8 cellular contexts compared by ENCODE assay signal in the genomic region with DNA sequence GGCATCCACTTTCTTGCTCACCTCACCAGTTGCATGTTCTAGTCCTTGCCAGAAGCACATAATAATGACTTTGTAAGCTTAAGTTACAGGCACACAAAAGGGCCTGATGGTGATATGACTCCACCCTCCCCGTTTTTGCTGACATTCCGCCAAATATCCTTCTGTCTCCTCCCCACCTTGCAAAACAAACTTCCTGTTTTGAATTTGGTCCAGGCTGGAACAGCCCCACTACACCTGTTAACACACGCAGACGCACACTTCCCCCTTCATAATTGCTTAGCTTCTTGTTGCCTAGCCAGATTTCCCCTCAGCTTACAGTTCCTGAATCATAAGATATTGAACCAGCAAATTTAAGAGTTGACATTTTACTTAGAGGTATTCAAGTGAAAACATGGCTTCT. TPM values are rescaled to one million over a fixed set of nuclear protein-coding genes. Genes with fewer than 3 reads are reported as not detected.
DNase-seq lines count a peak whose midpoint lies in the region; ATAC-seq and TF ChIP-seq lines count a peak whose summit lies in the region.

A gene with protein sequence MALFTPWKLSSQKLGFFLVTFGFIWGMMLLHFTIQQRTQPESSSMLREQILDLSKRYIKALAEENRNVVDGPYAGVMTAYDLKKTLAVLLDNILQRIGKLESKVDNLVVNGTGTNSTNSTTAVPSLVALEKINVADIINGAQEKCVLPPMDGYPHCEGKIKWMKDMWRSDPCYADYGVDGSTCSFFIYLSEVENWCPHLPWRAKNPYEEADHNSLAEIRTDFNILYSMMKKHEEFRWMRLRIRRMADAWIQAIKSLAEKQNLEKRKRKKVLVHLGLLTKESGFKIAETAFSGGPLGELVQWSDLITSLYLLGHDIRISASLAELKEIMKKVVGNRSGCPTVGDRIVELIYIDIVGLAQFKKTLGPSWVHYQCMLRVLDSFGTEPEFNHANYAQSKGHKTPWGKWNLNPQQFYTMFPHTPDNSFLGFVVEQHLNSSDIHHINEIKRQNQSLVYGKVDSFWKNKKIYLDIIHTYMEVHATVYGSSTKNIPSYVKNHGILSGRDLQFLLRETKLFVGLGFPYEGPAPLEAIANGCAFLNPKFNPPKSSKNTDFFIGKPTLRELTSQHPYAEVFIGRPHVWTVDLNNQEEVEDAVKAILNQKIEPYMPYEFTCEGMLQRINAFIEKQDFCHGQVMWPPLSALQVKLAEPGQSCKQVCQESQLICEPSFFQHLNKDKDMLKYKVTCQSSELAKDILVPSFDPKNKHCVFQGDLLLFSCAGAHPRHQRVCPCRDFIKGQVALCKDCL (plus strand): TSS at position 269 of the 400 bp plus-strand sequence. CDS start 332 bp downstream, outside the sequence.

- ATAC-seq in GM21528 (IDR thresholded peaks at IDR 0.05; ENCODE audit: low FRiP score, unreplicated experiment) (peak; percentile 23), HG03135 (IDR thresholded peaks at IDR 0.05; ENCODE audit: unreplicated experiment) (no peak)
- no peak for ATAC-seq in activated CD4-positive, CD25-positive, alpha-beta regulatory T cell treated with anti-CD3 and anti-CD28 coated beads, Interleukin-2, amount 50 U/mL, for 24 hours

- no peak for TF ChIP-seq CTCF in nephron progenitor cell (IDR thresholded peaks at IDR 0.05)

- H3K27me3 Mint-ChIP-seq in nephron progenitor cell (ENCODE audit: low read depth, poor library complexity), result peaks cover 3% of the 10 kb centered on the region

- H3K4me3 Mint-ChIP-seq in nephron progenitor cell, result no peak within 1 kb of the TSS

- peak within 1 kb of the TSS; percentile 88 for H3K27ac Mint-ChIP-seq in nephron progenitor cell

- peaks cover 29% of the 10 kb centered on the region for H3K4me1 Mint-ChIP-seq in nephron progenitor cell

- DNase-seq in Caki2 (ENCODE audit: low read depth) (no peak), NCI-H2029 (lab: John Stamatoyannopoulos, UW) (peak; percentile 91), cerebellum (ENCODE audit: low spot score) (peak; percentile 38), nephron progenitor cell (no peak), NCI-H526 (lab: John Stamatoyannopoulos, UW) (no peak)

- in situ Hi-C loops in Caki2 (cut with HindIII; ENCODE audit: low pct_unique_long_range_greater_than_20kb, low sequenced_read_pairs), result no loop called here

- H3K36me3 Mint-ChIP-seq in nephron progenitor cell (ENCODE audit: low read depth), result peaks cover 19% of the 10 kb centered on the region

- H3K9me3 Mint-ChIP-seq in nephron progenitor cell, result no peaks in the 10 kb centered on the region

RNA-seq across cellular contexts. Expression of the gene that starts here (rescaled TPM):
- 28.5 and 32.7 TPM in 2 replicates for total RNA-seq in Caki2 (2014; rRNA removed; shearing (Covaris generic); ENCODE audit: low replicate concordance)
- total RNA-seq in cerebellum, result 62.4 TPM

Comparison
In these comparisons a context has a peak if more than half of its experiments do, and no peak if none do; other contexts are left out.
1. DNase-seq: peak in NCI-H2029 (single experiment) and cerebellum (single experiment); none in Caki2 (single experiment), nephron progenitor cell (single experiment) and NCI-H526 (0 of 2).